ENCODE assay signal across 14 cellular contexts in genomic region chr3:72595376-72595775, GRCh38.
DNase-seq lines count a peak whose midpoint lies in the region; FAIRE-seq and TF ChIP-seq lines count a peak whose summit lies in the region.
"Had no signal": no experiment of that assay in that cellular context is flagged by ENCODE, and none has a peak within 500 bp of the region (broad histone marks: within the 10 kb centered on the region; RNA-seq: fewer than 3 reads in every experiment).

No MANE protein-coding gene starts in this region.

- no TSS peak for BruUV-seq in OCI-LY7 (replicated peaks; lab: Mats Ljungman, UMichigan)

- peak overlapping the region; percentile 16 for H3K27ac Mint-ChIP-seq in astrocyte (ENCODE audit: unreplicated experiment)

- H3K4me3 Mint-ChIP-seq in astrocyte (ENCODE audit: unreplicated experiment) = no peak overlapping the region

- TF ChIP-seq CTCF in astrocyte (IDR thresholded peaks at IDR 0.05; ENCODE audit: insufficient read depth, low read depth, low read length) = no peak
- no peak for TF ChIP-seq CTCF in transverse colon (IDR thresholded peaks at IDR 0.05)
- no peak for TF ChIP-seq CTCF in OCI-LY7 (conservative IDR thresholded peaks at IDR 0.05; ENCODE audit: low read length)

- H3K4me2 ChIP-seq in astrocyte (ENCODE audit: low read length) (no peak overlapping the region), OCI-LY7 (ENCODE audit: low read length) (no peak overlapping the region)
- H3K4me2 ChIP-seq: A549 had no signal

- H3K27me3 ChIP-seq in astrocyte (ENCODE audit: insufficient read depth, low read length) (peaks cover 15% of the 10 kb centered on the region), transverse colon (no peaks in the 10 kb centered on the region)

- no peaks in the 10 kb centered on the region for H3K79me2 ChIP-seq in astrocyte (ENCODE audit: insufficient read depth, low read length)
- no peaks in the 10 kb centered on the region for H3K79me2 ChIP-seq in OCI-LY7 (ENCODE audit: insufficient read depth, low read depth, low read length)

- H2AFZ ChIP-seq in astrocyte (ENCODE audit: low read depth, low read length) (no peak overlapping the region), OCI-LY7 (ENCODE audit: low read length) (no peak overlapping the region)

- POLR2A ChIA-PET in OCI-LY7 (lab: Charles Lee) = interaction anchor here (0.7 kb wide), 1 partner anchor 245 kb away, joined by 4 read pairs; no protein-coding TSS in a partner anchor

- H3K9me3 Mint-ChIP-seq in astrocyte (ENCODE audit: unreplicated experiment) = no peaks in the 10 kb centered on the region

- no peak overlapping the region for H3K9ac ChIP-seq in astrocyte (ENCODE audit: low read length)

- in situ Hi-C loops in transverse colon (cut with MboI; ENCODE audit: low pct_ligation_motif_present in 1 of 4, low pct_unique_long_range_greater_than_20kb in 1 of 4, low sequenced_read_pairs in 3 of 4) = no loop called here

- TF ChIP-seq POLR2A in transverse colon (IDR thresholded peaks at IDR 0.05) = no peak

- intact Hi-C loops in transverse colon (cut with DNase I; ENCODE audit: low total_unique reads) (no loop called here), OCI-LY7 (cut with micrococcal nuclease; ENCODE audit: unreplicated experiment) (no loop called here)

- H4K20me1 ChIP-seq in astrocyte (ENCODE audit: insufficient read depth, low read length) (no peaks in the 10 kb centered on the region), OCI-LY7 (ENCODE audit: insufficient read depth, low read length) (no peaks in the 10 kb centered on the region)

- CTCF ChIA-PET in OCI-LY7 (lab: Charles Lee; ENCODE audit: unreplicated experiment) = no interaction called here

- DNase-seq in EL (peak; percentile 23), OCI-M1 (lab: John Stamatoyannopoulos, UW) (peak; percentile 57), astrocyte (ENCODE audit: low read depth) (peak; percentile 6), myocyte (ENCODE audit: low read depth) (peak; percentile 15), transverse colon (no peak), GF-D8 (lab: John Stamatoyannopoulos, UW) (no peak), OCI-LY7 (ENCODE audit: low spot score) (no peak)
- DNase-seq: C1 segment of cervical spinal cord, DMS 273 treated with DMSO at 0.1 percent for 48 hours, H7, NCI-H1436, NCI-H2081, NCI-H774 had no signal

- H3K27me3 Mint-ChIP-seq in astrocyte (ENCODE audit: low read depth, unreplicated experiment) = peaks cover 21% of the 10 kb centered on the region

- H3K9me2 ChIP-seq in OCI-LY7 (ENCODE audit: insufficient read depth, low read length) = no peaks in the 10 kb centered on the region

- H3K36me3 Mint-ChIP-seq in astrocyte (ENCODE audit: low read depth, unreplicated experiment) = peaks cover 2% of the 10 kb centered on the region

- no peak overlapping the region for H3K27ac ChIP-seq in astrocyte (ENCODE audit: low read depth, low read length)
- no peak overlapping the region for H3K27ac ChIP-seq in transverse colon
- no peak overlapping the region for H3K27ac ChIP-seq in OCI-LY7 (ENCODE audit: low read depth, low read length, poor library complexity, severe bottlenecking)
- H3K27ac ChIP-seq: A549 had no signal

- no peak for FAIRE-seq in astrocyte (lab: Jason Lieb, UNC)
- FAIRE-seq: A549 had no signal

- H3K4me3 ChIP-seq in astrocyte (ENCODE audit: insufficient read depth, low read depth, low read length) = no peak overlapping the region
- H3K4me3 ChIP-seq in transverse colon = no peak overlapping the region
- H3K4me3 ChIP-seq in OCI-LY7 (ENCODE audit: low read depth, low read length, poor library complexity, severe bottlenecking) = no peak overlapping the region
- H3K4me3 ChIP-seq: A549 had no signal

- peaks cover 31% of the 10 kb centered on the region for H3K4me1 Mint-ChIP-seq in astrocyte (ENCODE audit: low read depth, unreplicated experiment)

- 80 to 88% methylated on average over 1 to 4 of the region's 4 CpGs for WGBS in transverse colon (ENCODE audit: low coverage in 1 of 2), 2 donors

- no peaks in the 10 kb centered on the region for H3K36me3 ChIP-seq in astrocyte (ENCODE audit: insufficient read depth, low read length)
- no peaks in the 10 kb centered on the region for H3K36me3 ChIP-seq in transverse colon
- H3K36me3 ChIP-seq in OCI-LY7 (ENCODE audit: insufficient read depth, low read length) = no peaks in the 10 kb centered on the region

- H3K4me1 ChIP-seq in astrocyte (ENCODE audit: insufficient read depth, low read length) = peaks cover 21% of the 10 kb centered on the region
- H3K4me1 ChIP-seq in transverse colon = peaks cover 0 to 13% (median 5%) of the 10 kb centered on the region in 4 donors
- H3K4me1 ChIP-seq in OCI-LY7 (ENCODE audit: insufficient read depth, low read length, poor library complexity, severe bottlenecking) = no peaks in the 10 kb centered on the region

- TF ChIP-seq EP300 in transverse colon (IDR thresholded peaks at IDR 0.05; ENCODE audit: low read depth) = no peak

- H3K9me3 ChIP-seq in astrocyte (ENCODE audit: insufficient read depth, low read depth, low read length) (no peaks in the 10 kb centered on the region), transverse colon (no peaks in the 10 kb centered on the region), OCI-LY7 (ENCODE audit: low read length) (no peaks in the 10 kb centered on the region)
- H3K9me3 ChIP-seq: A549 had no signal

Comparison
In these comparisons a context has a peak if more than half of its experiments do, and no peak if none do; other contexts are left out.
1. DNase-seq: peak in EL (single experiment), OCI-M1 (single experiment), astrocyte (single experiment) and myocyte (single experiment); none in transverse colon (single experiment), GF-D8 (single experiment) and OCI-LY7 (single experiment).